In the genomic region with DNA sequence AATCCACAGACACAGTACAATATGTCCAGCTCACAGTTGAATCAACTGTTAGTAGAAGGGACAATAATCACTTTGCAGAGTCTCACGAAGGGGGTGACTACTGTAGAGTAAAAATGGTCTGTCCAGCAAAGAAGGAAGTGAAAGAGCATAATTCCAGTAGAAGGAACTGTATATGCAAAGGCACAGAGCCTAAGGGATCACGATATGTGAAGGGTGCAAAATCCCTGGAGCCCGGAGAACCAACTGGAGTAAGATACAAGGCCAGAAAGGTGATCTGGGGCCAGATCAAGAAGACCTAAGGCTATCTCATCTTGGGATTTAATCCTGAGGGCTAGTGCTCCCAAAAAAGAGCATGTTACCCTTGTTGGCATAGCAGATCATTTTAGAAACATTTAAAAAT, we compare ENCODE assay signal across 26 cellular contexts.
"Had no signal": no experiment of that assay in that cellular context is flagged by ENCODE, and none has a peak within 500 bp of the region (broad histone marks: within the 10 kb centered on the region; RNA-seq: fewer than 3 reads in every experiment).

No MANE protein-coding gene starts in this region.

- H3K27ac ChIP-seq: HL-60, KMS-11, SJSA1 had no signal

- FAIRE-seq: HTR-8/SVneo, K562, RCC 7860 had no signal

- ATAC-seq: K562, T-cell had no signal

- H3K4me2 ChIP-seq: KMS-11, SK-N-SH had no signal

- H3K9ac ChIP-seq: KMS-11, SK-N-SH had no signal

- H3K4me3 ChIP-seq: K562, SJSA1 had no signal

- H3K9me3 ChIP-seq: SK-N-SH had no signal

- H3K27me3 ChIP-seq: SJSA1 had no signal

- DNase-seq: Kasumi-1, MM.1S, NCI-H1092 treated with DMSO at 0.1 percent for 48 hours, NCI-H1436, NCI-H187, NCI-H2029, NCI-H2081 treated with DMSO at 0.1 percent for 48 hours, NCI-H2171, NCI-H226, NCI-H446, NCI-H510A, NCI-H524 treated with DMSO at 0.1 percent for 48 hours, NCI-H69, NCI-H774, Right ventricle myocardium superior, RPMI8226, SIG-M5, SK-N-SH, SW 1271, T-cell had no signal

- H3K36me3 ChIP-seq: SJSA1 had no signal
